In genomic region chr6:152696543-152696942, GRCh38 we compare ENCODE assay signal across 1 cellular context.
TF ChIP-seq lines count a peak whose summit lies in the region.

No MANE protein-coding gene starts in this region.

TF ChIP-seq in endothelial cell of umbilical vein, 7 proteins besides CTCF, POLR2A, EP300 and RAD21:
- TF ChIP-seq MYC (IDR thresholded peaks at IDR 0.05; ENCODE audit: low read depth, low read length) (no peak), EZH2 (IDR thresholded peaks at IDR 0.05; ENCODE audit: borderline replicate concordance, low read depth, low read length, severe bottlenecking) (no peak), FOS (IDR thresholded peaks at IDR 0.05; ENCODE audit: borderline replicate concordance, insufficient read depth, low read length) (peak; percentile 70), MAX (IDR thresholded peaks at IDR 0.05; ENCODE audit: insufficient read depth, insufficient read length) (no peak), JUN (IDR thresholded peaks at IDR 0.05; ENCODE audit: borderline replicate concordance, insufficient read depth, insufficient read length, low read depth) (peak; percentile 57), GATA2 (IDR thresholded peaks at IDR 0.05; ENCODE audit: insufficient read depth, insufficient read length, low read depth, low read length) (peak; percentile 14), POLR2AphosphoS5 (IDR thresholded peaks at IDR 0.05; ENCODE audit: insufficient read depth, low read depth, low read length) (peak; percentile 66)
